In the genomic region with DNA sequence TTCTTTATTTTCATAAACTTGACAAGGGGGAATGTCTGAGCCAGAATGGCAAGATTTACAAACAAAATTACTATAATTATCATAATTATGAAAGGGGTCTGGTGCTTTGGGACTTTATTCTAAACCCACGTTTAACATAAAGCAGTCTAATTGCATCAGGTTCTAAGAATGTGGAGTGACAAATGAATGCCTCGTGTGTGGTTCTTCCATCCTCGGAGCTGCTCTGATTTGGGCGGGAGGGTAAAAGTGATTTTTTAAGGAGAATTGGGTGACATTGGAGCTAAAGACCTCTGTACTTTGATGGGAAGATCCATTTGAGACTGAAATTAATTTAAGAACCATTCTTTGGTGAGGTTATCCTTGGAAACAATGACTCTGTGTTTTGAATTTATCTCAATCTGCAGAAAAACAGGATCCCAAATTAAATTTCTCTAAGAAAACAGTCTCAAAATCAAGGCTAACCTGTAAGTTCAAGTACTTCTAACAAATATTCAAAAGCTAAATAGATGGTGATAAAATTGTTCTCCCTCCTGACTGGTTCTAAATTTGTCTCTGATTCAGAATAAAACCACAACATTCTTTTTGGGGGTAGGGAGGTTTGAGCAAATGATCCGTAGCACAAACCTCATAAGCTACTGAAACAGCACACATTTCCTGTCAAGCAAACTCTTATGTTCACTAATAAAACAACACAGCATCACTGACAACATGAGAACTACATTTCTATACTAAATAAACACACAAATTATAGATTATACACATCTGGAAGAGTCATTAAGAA, we compare ENCODE assay signal across 12 cellular contexts.
DNase-seq lines count a peak whose midpoint lies in the region; TF ChIP-seq lines count a peak whose summit lies in the region.
"Had no signal": no experiment of that assay in that cellular context is flagged by ENCODE, and none has a peak within 500 bp of the region (broad histone marks: within the 10 kb centered on the region; RNA-seq: fewer than 3 reads in every experiment).

No MANE protein-coding gene starts in this region.

- DNase-seq in ACHN (peak; percentile 69), EL (peak; percentile 74), SK-N-SH (peak; percentile 33), fibroblast of peridontal ligament (ENCODE audit: extremely low read depth) (peak; percentile 84), left ventricle myocardium inferior (no peak), NCI-H2107 (lab: John Stamatoyannopoulos, UW) (no peak), neural progenitor cell (ENCODE audit: low spot score) (no peak)
- no peak for DNase-seq in activated CD4-positive, CD25-positive, alpha-beta regulatory T cell treated with anti-CD3 and anti-CD28 coated beads, Interleukin-2, amount 50 U/mL, for 72 hours
- DNase-seq: DMS 273 treated with DMSO at 0.1 percent for 48 hours; NCI-H774; stimulated activated CD8-positive, alpha-beta memory T cell treated with anti-CD3 and anti-CD28 coated beads, Interleukin-4, amount 100 ng/mL, for 48 hours had no signal

- no peak overlapping the region for H3K9ac ChIP-seq in SK-N-SH
- no peak overlapping the region for H3K9ac ChIP-seq in neural progenitor cell

- H3K27me3 ChIP-seq in SK-N-SH (ENCODE audit: insufficient read depth), result no peaks in the 10 kb centered on the region
- H3K27me3 ChIP-seq in left ventricle myocardium inferior (ENCODE audit: low read depth), result no peaks in the 10 kb centered on the region
- H3K27me3 ChIP-seq in neural progenitor cell, result no peaks in the 10 kb centered on the region
- H3K27me3 ChIP-seq: breast epithelium had no signal

- POLR2A ChIA-PET in SK-N-SH (lab: Yijun Ruan, JAX), result no interaction called here

- H3K4me3 Mint-ChIP-seq in neural progenitor cell, result no peak overlapping the region

- H3K36me3 ChIP-seq in SK-N-SH (replicated peaks in 1 of 2; ENCODE audit: control insufficient read depth in 1 of 2, insufficient read depth in 2 of 2, low read length in 1 of 2) (no peaks in the 10 kb centered on the region), left ventricle myocardium inferior (peaks cover 46% of the 10 kb centered on the region), neural progenitor cell (no peaks in the 10 kb centered on the region)
- H3K36me3 ChIP-seq: breast epithelium had no signal

- CTCF ChIA-PET in SK-N-SH (lab: Yijun Ruan, JAX), result interaction anchor here (0.8 to 1.5 kb wide), 6 partner anchors 8 to 544 kb away, joined by 3 read pairs; no protein-coding TSS in a partner anchor

- peaks cover 11% of the 10 kb centered on the region for H3K36me3 Mint-ChIP-seq in neural progenitor cell

- TF ChIP-seq EP300 in SK-N-SH (IDR thresholded peaks at IDR 0.05; ENCODE audit: borderline replicate concordance in 1 of 2, low read depth in 1 of 2, low read length in 1 of 2), result no peak

- intact Hi-C loops in left ventricle myocardium inferior (cut with micrococcal nuclease), result no loop called here

- H3K4me2 ChIP-seq in SK-N-SH (peak overlapping the region; percentile 27), neural progenitor cell (no peak overlapping the region)

- H3K4me1 ChIP-seq in SK-N-SH (ENCODE audit: control insufficient read depth in 1 of 2, insufficient read depth in 2 of 2, low read depth in 1 of 2, low read length in 1 of 2), result peaks cover 18 to 67% of the 10 kb centered on the region in 2 experiments
- peaks cover 50% of the 10 kb centered on the region for H3K4me1 ChIP-seq in left ventricle myocardium inferior
- peaks cover 10% of the 10 kb centered on the region for H3K4me1 ChIP-seq in neural progenitor cell
- H3K4me1 ChIP-seq: breast epithelium had no signal

- H3K27ac Mint-ChIP-seq in neural progenitor cell, result no peak overlapping the region

- no peaks in the 10 kb centered on the region for H3K9me3 Mint-ChIP-seq in neural progenitor cell

- H3K27ac ChIP-seq in SK-N-SH (ENCODE audit: low read depth in 2 of 2, low read length in 1 of 2) (peak overlapping the region in 1 of 2 experiments; percentile 76; a peak in 2 of 4 replicates), left ventricle myocardium inferior (replicated peaks) (no peak overlapping the region), neural progenitor cell (no peak overlapping the region)
- H3K27ac ChIP-seq: breast epithelium had no signal

- in situ Hi-C loops in ACHN (cut with HindIII; ENCODE audit: low pct_ligation_motif_present, low pct_unique_long_range_greater_than_20kb, low sequenced_read_pairs), result no loop called here

- 41% methylated on average over 5 of the region's 5 CpGs for WGBS in SK-N-SH (ENCODE audit: low lambda C conversion rate)

- no peaks in the 10 kb centered on the region for H3K79me2 ChIP-seq in SK-N-SH (ENCODE audit: insufficient read depth)
- no peaks in the 10 kb centered on the region for H3K79me2 ChIP-seq in neural progenitor cell (ENCODE audit: low read depth)

- H3K4me3 ChIP-seq in SK-N-SH (ENCODE audit: low read depth in 2 of 2, low read length in 1 of 2) (no peak overlapping the region), left ventricle myocardium inferior (no peak overlapping the region), neural progenitor cell (no peak overlapping the region)
- H3K4me3 ChIP-seq: breast epithelium had no signal

- no peak for TF ChIP-seq CTCF in SK-N-SH (IDR thresholded peaks at IDR 0.05)
- TF ChIP-seq CTCF in left ventricle myocardium inferior (IDR thresholded peaks at IDR 0.05; ENCODE audit: borderline replicate concordance), result no peak
- no peak for TF ChIP-seq CTCF in neural progenitor cell (IDR thresholded peaks at IDR 0.05)

- peaks cover 33% of the 10 kb centered on the region for H3K4me1 Mint-ChIP-seq in neural progenitor cell

- no peaks in the 10 kb centered on the region for H3K27me3 Mint-ChIP-seq in neural progenitor cell (ENCODE audit: insufficient read depth, low read depth)

- peak overlapping the region; percentile 8; the same call in 1 of the 2 replicates for H2AFZ ChIP-seq in SK-N-SH (ENCODE audit: low read depth)
- H2AFZ ChIP-seq in neural progenitor cell (replicated peaks), result no peak overlapping the region

- H3F3A ChIP-seq in SK-N-SH (replicated peaks; ENCODE audit: insufficient read depth), result no peaks in the 10 kb centered on the region
- no peaks in the 10 kb centered on the region for H3F3A ChIP-seq in neural progenitor cell (ENCODE audit: low read depth)

- H4K20me1 ChIP-seq in SK-N-SH (ENCODE audit: insufficient read depth) (no peaks in the 10 kb centered on the region), neural progenitor cell (ENCODE audit: low read depth) (no peaks in the 10 kb centered on the region)

- no peaks in the 10 kb centered on the region for H3K9me2 ChIP-seq in SK-N-SH

- TF ChIP-seq RAD21 in SK-N-SH (IDR thresholded peaks at IDR 0.05; ENCODE audit: low read length), result no peak

- H3K9me3 ChIP-seq in SK-N-SH, result no peaks in the 10 kb centered on the region
- H3K9me3 ChIP-seq in left ventricle myocardium inferior (replicated peaks), result no peaks in the 10 kb centered on the region
- H3K9me3 ChIP-seq in neural progenitor cell (ENCODE audit: low read depth), result no peaks in the 10 kb centered on the region
- H3K9me3 ChIP-seq: breast epithelium had no signal

TF ChIP-seq in SK-N-SH, 30 proteins besides CTCF, POLR2A, EP300 and RAD21 (continues in another document):
- TF ChIP-seq, protein P1, sequence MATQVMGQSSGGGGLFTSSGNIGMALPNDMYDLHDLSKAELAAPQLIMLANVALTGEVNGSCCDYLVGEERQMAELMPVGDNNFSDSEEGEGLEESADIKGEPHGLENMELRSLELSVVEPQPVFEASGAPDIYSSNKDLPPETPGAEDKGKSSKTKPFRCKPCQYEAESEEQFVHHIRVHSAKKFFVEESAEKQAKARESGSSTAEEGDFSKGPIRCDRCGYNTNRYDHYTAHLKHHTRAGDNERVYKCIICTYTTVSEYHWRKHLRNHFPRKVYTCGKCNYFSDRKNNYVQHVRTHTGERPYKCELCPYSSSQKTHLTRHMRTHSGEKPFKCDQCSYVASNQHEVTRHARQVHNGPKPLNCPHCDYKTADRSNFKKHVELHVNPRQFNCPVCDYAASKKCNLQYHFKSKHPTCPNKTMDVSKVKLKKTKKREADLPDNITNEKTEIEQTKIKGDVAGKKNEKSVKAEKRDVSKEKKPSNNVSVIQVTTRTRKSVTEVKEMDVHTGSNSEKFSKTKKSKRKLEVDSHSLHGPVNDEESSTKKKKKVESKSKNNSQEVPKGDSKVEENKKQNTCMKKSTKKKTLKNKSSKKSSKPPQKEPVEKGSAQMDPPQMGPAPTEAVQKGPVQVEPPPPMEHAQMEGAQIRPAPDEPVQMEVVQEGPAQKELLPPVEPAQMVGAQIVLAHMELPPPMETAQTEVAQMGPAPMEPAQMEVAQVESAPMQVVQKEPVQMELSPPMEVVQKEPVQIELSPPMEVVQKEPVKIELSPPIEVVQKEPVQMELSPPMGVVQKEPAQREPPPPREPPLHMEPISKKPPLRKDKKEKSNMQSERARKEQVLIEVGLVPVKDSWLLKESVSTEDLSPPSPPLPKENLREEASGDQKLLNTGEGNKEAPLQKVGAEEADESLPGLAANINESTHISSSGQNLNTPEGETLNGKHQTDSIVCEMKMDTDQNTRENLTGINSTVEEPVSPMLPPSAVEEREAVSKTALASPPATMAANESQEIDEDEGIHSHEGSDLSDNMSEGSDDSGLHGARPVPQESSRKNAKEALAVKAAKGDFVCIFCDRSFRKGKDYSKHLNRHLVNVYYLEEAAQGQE (IDR thresholded peaks at IDR 0.05; ENCODE audit: low read depth, low read length), result no peak
- peak; percentile 13; the same call in 1 of the 2 replicates for TF ChIP-seq RXRA (IDR thresholded peaks at IDR 0.05; ENCODE audit: borderline replicate concordance, low read depth)
- TF ChIP-seq MEF2A (IDR thresholded peaks at IDR 0.05; ENCODE audit: borderline replicate concordance, low read depth), result peak; percentile 83
- TF ChIP-seq CHD2 (IDR thresholded peaks at IDR 0.05; ENCODE audit: low read length, partially characterized antibody), result no peak
- peak; percentile 54 for TF ChIP-seq TCF12 (IDR thresholded peaks at IDR 0.05)
- TF ChIP-seq FOSL2 (IDR thresholded peaks at IDR 0.05; ENCODE audit: borderline replicate concordance, low read depth), result peak; percentile 33; the same call in 1 of the 2 replicates
- TF ChIP-seq, protein P2, sequence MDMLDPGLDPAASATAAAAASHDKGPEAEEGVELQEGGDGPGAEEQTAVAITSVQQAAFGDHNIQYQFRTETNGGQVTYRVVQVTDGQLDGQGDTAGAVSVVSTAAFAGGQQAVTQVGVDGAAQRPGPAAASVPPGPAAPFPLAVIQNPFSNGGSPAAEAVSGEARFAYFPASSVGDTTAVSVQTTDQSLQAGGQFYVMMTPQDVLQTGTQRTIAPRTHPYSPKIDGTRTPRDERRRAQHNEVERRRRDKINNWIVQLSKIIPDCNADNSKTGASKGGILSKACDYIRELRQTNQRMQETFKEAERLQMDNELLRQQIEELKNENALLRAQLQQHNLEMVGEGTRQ (IDR thresholded peaks at IDR 0.05; ENCODE audit: borderline replicate concordance, low read depth, low read length), result no peak
- TF ChIP-seq TAF1 (IDR thresholded peaks at IDR 0.05; ENCODE audit: borderline replicate concordance, low read depth, low read length), result no peak

Comparison
In these comparisons a context has a peak if more than half of its experiments do, and no peak if none do; other contexts are left out.
1. DNase-seq: peak in ACHN (single experiment), EL (single experiment), SK-N-SH (single experiment) and fibroblast of peridontal ligament (single experiment); none in left ventricle myocardium inferior (single experiment), activated CD4-positive, CD25-positive, alpha-beta regulatory T cell treated with anti-CD3 and anti-CD28 coated beads, Interleukin-2, amount 50 U/mL, for 72 hours (single experiment), NCI-H2107 (single experiment) and neural progenitor cell (single experiment).